12 cellular contexts compared by ENCODE assay signal in the genomic region with DNA sequence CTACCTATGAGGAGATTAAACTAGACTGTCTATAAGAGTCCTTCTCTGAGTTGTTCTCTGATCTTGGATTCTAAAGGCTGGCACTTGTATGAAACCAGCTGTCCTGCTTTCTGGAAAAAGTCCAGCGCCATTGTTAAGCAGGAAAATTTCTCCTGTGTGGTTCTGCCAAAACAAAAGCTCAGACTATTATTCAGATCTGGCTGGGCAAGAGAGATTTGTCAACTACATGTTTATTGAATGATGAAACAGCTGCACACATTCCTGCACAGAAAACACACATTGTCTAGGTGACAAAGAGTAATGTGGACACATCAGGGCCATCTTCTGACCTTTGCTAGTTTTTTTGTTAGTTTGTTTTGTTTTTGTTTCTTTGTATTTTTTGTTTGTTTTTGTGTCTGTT. TPM values are rescaled to one million over a fixed set of nuclear protein-coding genes. Genes with fewer than 3 reads are reported as not detected.
DNase-seq lines count a peak whose midpoint lies in the region; ATAC-seq and TF ChIP-seq lines count a peak whose summit lies in the region.
"Had no signal": no experiment of that assay in that cellular context is flagged by ENCODE, and none has a peak within 500 bp of the region (broad histone marks: within the 10 kb centered on the region; RNA-seq: fewer than 3 reads in every experiment).

No MANE protein-coding gene starts in this region.

- H2BK20ac ChIP-seq in H9 (ENCODE audit: low read depth, low read length, poor library complexity, severe bottlenecking): no peak overlapping the region

- no peak overlapping the region for H2BK15ac ChIP-seq in H9 (ENCODE audit: low read depth, low read length)

- intact Hi-C loops in PC-9 (cut with micrococcal nuclease; ENCODE audit: unreplicated experiment): loop anchor here (5.0 to 10.0 kb wide), 2 partner anchors 70 to 342 kb away; partner anchors contain the start of gene DNAJC13

- no peaks in the 10 kb centered on the region for H3K79me1 ChIP-seq in H9 (ENCODE audit: insufficient read depth, low read depth, low read length, poor library complexity, severe bottlenecking)

- H4K5ac ChIP-seq in H9 (ENCODE audit: insufficient read length, low read depth, low read length): no peak overlapping the region

- H3K4me1 Mint-ChIP-seq in H9: peaks cover 28 to 30% of the 10 kb centered on the region in 2 experiments

- ATAC-seq in GM18870 (IDR thresholded peaks at IDR 0.05; ENCODE audit: unreplicated experiment): no peak

- TF ChIP-seq CTCF in PC-9 (conservative IDR thresholded peaks at IDR 0.05): no peak
- TF ChIP-seq CTCF in fibroblast of pulmonary artery (IDR thresholded peaks at IDR 0.05; ENCODE audit: low read length, missing control alignments): no peak
- no peak for TF ChIP-seq CTCF in H9 (conservative IDR thresholded peaks at IDR 0.05)

- H3K36me3 Mint-ChIP-seq in H9 (ENCODE audit: insufficient read depth in 1 of 3, low read depth in 3 of 3): no peaks in the 10 kb centered on the region
- H3K36me3 Mint-ChIP-seq: IgD-negative memory B cell, neural progenitor cell had no signal

- H3K4me2 ChIP-seq in PC-9 (peak overlapping the region; percentile 31; the same call in 1 of the 2 replicates), H9 (ENCODE audit: insufficient read depth, insufficient read length, low read length) (no peak overlapping the region)
- H3K4me2 ChIP-seq: neural progenitor cell had no signal

- H3K9ac ChIP-seq in H9 (ENCODE audit: extremely low read depth, insufficient read length, low read length): no peak overlapping the region
- H3K9ac ChIP-seq: neural progenitor cell had no signal

- no peak overlapping the region for H4K91ac ChIP-seq in H9 (ENCODE audit: insufficient read length, low read depth, low read length)

- no peaks in the 10 kb centered on the region for H4K20me1 ChIP-seq in PC-9 (ENCODE audit: insufficient read depth)
- no peaks in the 10 kb centered on the region for H4K20me1 ChIP-seq in H9 (ENCODE audit: control insufficient read depth, insufficient read depth, insufficient read length)

- no peaks in the 10 kb centered on the region for H3K9me3 Mint-ChIP-seq in H9
- H3K9me3 Mint-ChIP-seq: IgD-negative memory B cell, neural progenitor cell had no signal

- H2BK12ac ChIP-seq in H9 (ENCODE audit: insufficient read length, low read depth, low read length): no peak overlapping the region

- peak overlapping the region; percentile 52 for H3K27ac ChIP-seq in PC-9
- no peak overlapping the region for H3K27ac ChIP-seq in H9 (ENCODE audit: insufficient read length, low read depth, low read length)
- H3K27ac ChIP-seq: neural progenitor cell had no signal

- H2BK120ac ChIP-seq in H9 (ENCODE audit: low read depth, low read length, poor library complexity, severe bottlenecking): no peak overlapping the region

- H3K4ac ChIP-seq in H9 (ENCODE audit: low read depth, low read length): no peak overlapping the region

- H2BK5ac ChIP-seq in H9 (ENCODE audit: insufficient read length, low read length): no peak overlapping the region

- no peak overlapping the region for H2AK5ac ChIP-seq in H9 (ENCODE audit: insufficient read length, low read length)

- H3K14ac ChIP-seq in H9 (ENCODE audit: insufficient read depth, low read length): no peak overlapping the region

- no peak overlapping the region for H3T11ph ChIP-seq in H9 (ENCODE audit: low read length)

- peaks cover 31% of the 10 kb centered on the region for H3F3A ChIP-seq in PC-9 (ENCODE audit: insufficient read depth, low read depth)

- POLR2A ChIA-PET in PC-9 (lab: Charles Lee; ENCODE audit: unreplicated experiment): interaction anchor here (0.7 kb wide), 1 partner anchor 64 kb away, joined by 4 read pairs; no protein-coding TSS in a partner anchor

- no TSS peak for BruUV-seq in PC-9 (replicated peaks; lab: Mats Ljungman, UMichigan)

- H3K79me2 ChIP-seq in PC-9 (ENCODE audit: low read depth) (no peaks in the 10 kb centered on the region), H9 (ENCODE audit: insufficient read depth, low read length) (no peaks in the 10 kb centered on the region)

- H3K9me3 ChIP-seq in PC-9 (ENCODE audit: insufficient read depth, low read depth): no peaks in the 10 kb centered on the region
- no peaks in the 10 kb centered on the region for H3K9me3 ChIP-seq in H9 (ENCODE audit: control insufficient read depth, low read depth, low read length)

- no peak overlapping the region for H3K23ac ChIP-seq in H9 (ENCODE audit: insufficient read length, low read depth, low read length)

- H3K27ac Mint-ChIP-seq in H9: no peak overlapping the region
- H3K27ac Mint-ChIP-seq: IgD-negative memory B cell, neural progenitor cell had no signal

- H3K36me3 ChIP-seq in PC-9 (ENCODE audit: low read depth): no peaks in the 10 kb centered on the region
- H3K36me3 ChIP-seq: neural progenitor cell had no signal

- H3K4me3 Mint-ChIP-seq in H9: no peak overlapping the region
- H3K4me3 Mint-ChIP-seq: IgD-negative memory B cell, neural progenitor cell had no signal

- H3K4me1 ChIP-seq in PC-9 (replicated peaks; ENCODE audit: insufficient read depth) (peaks cover 42% of the 10 kb centered on the region), H9 (ENCODE audit: insufficient read depth, low read length) (peaks cover 9% of the 10 kb centered on the region; the same call in 1 of the 2 replicates)

- H3K4me3 ChIP-seq in PC-9 (no peak overlapping the region), fibroblast of pulmonary artery (replicated peaks; ENCODE audit: low read depth, low read length) (no peak overlapping the region)
- H3K4me3 ChIP-seq: neural progenitor cell had no signal

- H3K56ac ChIP-seq in H9 (ENCODE audit: insufficient read length, low read depth, low read length): no peak overlapping the region

- peak; percentile 32 for DNase-seq in DMS79 treated with DMSO at 0.1 percent for 48 hours (lab: John Stamatoyannopoulos, UW)
- DNase-seq in DMS79 (lab: John Stamatoyannopoulos, UW): no peak
- DNase-seq in PC-9: peak; percentile 50 to 76
- peak; percentile 90 for DNase-seq in fibroblast of pulmonary artery (ENCODE audit: low read depth)
- DNase-seq in renal cortical epithelial cell (ENCODE audit: low read depth): peak; percentile 69
- DNase-seq in H9: no peak
- no peak for DNase-seq in GM19240 (ENCODE audit: insufficient read length, low spot score)
- DNase-seq: 8988T, NCI-H526 had no signal

- H3K27me3 ChIP-seq in PC-9 (ENCODE audit: insufficient read depth, low read depth): no peaks in the 10 kb centered on the region
- no peaks in the 10 kb centered on the region for H3K27me3 ChIP-seq in H9 (ENCODE audit: insufficient read depth, low read length)
- H3K27me3 ChIP-seq: neural progenitor cell had no signal

- no CpG with 5 or more reads among the region's 1 CpG for WGBS in H9 (ENCODE audit: extremely low coverage, insufficient read length, low lambda C conversion rate)

- no peaks in the 10 kb centered on the region for H3K9me2 ChIP-seq in PC-9 (ENCODE audit: insufficient read depth)

- CTCF ChIA-PET in PC-9 (lab: Charles Lee): interaction anchor here (0.7 kb wide), 2 partner anchors 90 to 333 kb away, joined by 3 to 8 read pairs; no protein-coding TSS in a partner anchor

- H3K27me3 Mint-ChIP-seq in H9 (ENCODE audit: low read depth): no peaks in the 10 kb centered on the region; the same call in 1 of the 2 replicates

- no peak overlapping the region for H3K18ac ChIP-seq in H9 (ENCODE audit: insufficient read length, low read depth, low read length)

- no peaks in the 10 kb centered on the region for H3K23me2 ChIP-seq in H9 (ENCODE audit: insufficient read length, low read depth, low read length, poor library complexity, severe bottlenecking)

- H2AFZ ChIP-seq in PC-9 (peak overlapping the region; percentile 41; the same call in 1 of the 2 replicates), H9 (ENCODE audit: low read length) (no peak overlapping the region)
- H2AFZ ChIP-seq: neural progenitor cell had no signal

- H4K8ac ChIP-seq in H9 (replicated peaks; ENCODE audit: insufficient read length, low read depth, low read length): no peak overlapping the region

RNA-seq across cellular contexts. Expression of gene ACP3, which starts 29.9 kb away (rescaled TPM):
- total RNA-seq in PC-9 (2021): 1.5 and 3.5 TPM in 2 replicates
- total RNA-seq in renal cortical epithelial cell: not detected in 2 replicates
- 0.17 and 0.39 TPM in 2 replicates for total RNA-seq in H9 (2021)

Comparison
In these comparisons a context has a peak if more than half of its experiments do, and no peak if none do; other contexts are left out.
1. DNase-seq: peak in DMS79 treated with DMSO at 0.1 percent for 48 hours (single experiment), PC-9 (2 of 2), fibroblast of pulmonary artery (single experiment) and renal cortical epithelial cell (single experiment); none in DMS79 (single experiment), H9 (single experiment) and GM19240 (single experiment).